ENCODE assay signal across 9 cellular contexts in the genomic region with DNA sequence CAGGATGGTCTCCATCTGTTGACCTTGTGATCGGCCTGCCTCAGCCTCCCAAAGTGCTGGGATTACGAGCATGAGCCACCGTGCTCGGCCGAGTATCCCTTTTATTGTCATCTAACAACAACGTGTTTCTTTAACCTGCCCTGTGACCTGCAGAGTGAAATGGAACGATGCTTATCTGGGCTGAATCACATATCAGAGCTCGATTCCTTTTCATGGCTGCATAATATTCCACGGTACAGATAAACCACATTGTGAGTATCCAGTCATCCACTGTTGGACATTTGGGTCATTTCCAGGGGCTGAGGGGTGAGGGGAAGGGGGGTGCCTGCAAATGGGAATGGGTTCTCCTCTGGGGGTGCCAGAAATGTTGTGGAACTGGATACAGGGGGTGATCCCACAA.
"Had no signal": no experiment of that assay in that cellular context is flagged by ENCODE, and none has a peak within 500 bp of the region (broad histone marks: within the 10 kb centered on the region; RNA-seq: fewer than 3 reads in every experiment).

No MANE protein-coding gene starts in this region.

- H3K27ac ChIP-seq: GM23248, HL-60 had no signal

- FAIRE-seq: H54, HepG2 had no signal

- H3K9ac ChIP-seq: GM23248 had no signal

- H2AFZ ChIP-seq: GM23248 had no signal

- DNase-seq: GM23248, GOT3, H9, HCEC 1CT, HFFc6, KG1 had no signal

- H3K4me3 ChIP-seq: GM23248 had no signal

- ATAC-seq: HepG2 had no signal
